Comparison of ENCODE assay signal across 28 cellular contexts in genomic region chr2:81624825-81625224, GRCh38.
"Had no signal": no experiment of that assay in that cellular context is flagged by ENCODE, and none has a peak within 500 bp of the region (broad histone marks: within the 10 kb centered on the region; RNA-seq: fewer than 3 reads in every experiment).

No MANE protein-coding gene starts in this region.

- H3K9me3 ChIP-seq: colonic mucosa, esophagus muscularis mucosa, esophagus squamous epithelium, gastrocnemius medialis, gastroesophageal sphincter had no signal

- H3K36me3 ChIP-seq: colonic mucosa, esophagus muscularis mucosa, esophagus squamous epithelium, gastrocnemius medialis, gastroesophageal sphincter, heart left ventricle, heart right ventricle had no signal

- H3K27ac ChIP-seq: colonic mucosa, coronary artery, dorsolateral prefrontal cortex, epithelial cell of prostate, esophagus muscularis mucosa, esophagus squamous epithelium, foreskin keratinocyte, gastrocnemius medialis, gastroesophageal sphincter, heart left ventricle, heart right ventricle had no signal

- ATAC-seq: effector memory CD8-positive, alpha-beta T cell; esophagus mucosa; foreskin keratinocyte; gastrocnemius medialis; gastroesophageal sphincter; heart left ventricle; heart right ventricle had no signal

- FAIRE-seq: colon, endometrium, endothelial cell of umbilical vein, frontal cortex had no signal

- H3K4me3 ChIP-seq: colonic mucosa, coronary artery, dorsolateral prefrontal cortex, esophagus muscularis mucosa, esophagus squamous epithelium, gastrocnemius medialis, gastroesophageal sphincter, heart left ventricle, heart right ventricle had no signal

- H3K4me1 ChIP-seq: colonic mucosa, esophagus muscularis mucosa, esophagus squamous epithelium, foreskin keratinocyte, gastrocnemius medialis, gastroesophageal sphincter, heart left ventricle, heart right ventricle had no signal

- DNase-seq: colonic mucosa; cortex of kidney; dermis blood vessel endothelial cell; dorsolateral prefrontal cortex; effector CD4-positive, alpha-beta T cell; effector CD8-positive, alpha-beta T cell; effector memory CD4-positive, alpha-beta T cell; effector memory CD8-positive, alpha-beta T cell; endodermal cell; erythroblast; esophagus squamous epithelium; foreskin fibroblast; foreskin keratinocyte; foreskin melanocyte; gastrocnemius medialis; glutamatergic neuron; head of caudate nucleus; heart left ventricle; heart right ventricle had no signal

- H3K27me3 ChIP-seq: colonic mucosa, dorsolateral prefrontal cortex, esophagus muscularis mucosa, esophagus squamous epithelium, foreskin keratinocyte, gastrocnemius medialis, gastroesophageal sphincter, heart left ventricle, heart right ventricle had no signal
